Comparison of ENCODE assay signal across 16 cellular contexts in genomic region chr6:75416443-75416842, GRCh38.
DNase-seq lines count a peak whose midpoint lies in the region; ATAC-seq, FAIRE-seq and TF ChIP-seq lines count a peak whose summit lies in the region.
"Had no signal": no experiment of that assay in that cellular context is flagged by ENCODE, and none has a peak within 500 bp of the region (broad histone marks: within the 10 kb centered on the region; RNA-seq: fewer than 3 reads in every experiment).

No MANE protein-coding gene starts in this region.

- H3K9me3 ChIP-seq in right cardiac atrium (ENCODE audit: control insufficient read depth, low read length) (no peaks in the 10 kb centered on the region), thoracic aorta (no peaks in the 10 kb centered on the region)
- no peaks in the 10 kb centered on the region for H3K9me3 ChIP-seq in naive thymus-derived CD4-positive, alpha-beta T cell (ENCODE audit: control insufficient read depth in 2 of 3, low read length in 3 of 3)

- TF ChIP-seq CTCF in thoracic aorta (IDR thresholded peaks at IDR 0.05) = no peak

- peaks cover 21 to 47% (median 31%) of the 10 kb centered on the region in 5 donors for H3K27me3 Mint-ChIP-seq in naive thymus-derived CD4-positive, alpha-beta T cell

- H3K4me3 ChIP-seq in right cardiac atrium (ENCODE audit: low read length) (no peak overlapping the region), thoracic aorta (no peak overlapping the region)
- no peak overlapping the region for H3K4me3 ChIP-seq in naive thymus-derived CD4-positive, alpha-beta T cell (ENCODE audit: low read length)

- peaks cover 0 to 1% (median 0%) of the 10 kb centered on the region in 11 donors for H3K9me3 Mint-ChIP-seq in naive thymus-derived CD4-positive, alpha-beta T cell
- H3K9me3 Mint-ChIP-seq: CD4-positive, alpha-beta T cell; HFFc6 had no signal

- POLR2A ChIA-PET in naive thymus-derived CD4-positive, alpha-beta T cell (lab: Charles Lee) = no interaction called here

- H3K27ac ChIP-seq in right cardiac atrium (ENCODE audit: low read length) (no peak overlapping the region), thoracic aorta (peak overlapping the region in 1 of 2 donors; percentile 64)
- no peak overlapping the region for H3K27ac ChIP-seq in naive thymus-derived CD4-positive, alpha-beta T cell (ENCODE audit: low read depth, low read length)

- no peaks in the 10 kb centered on the region for H3K27me3 ChIP-seq in right cardiac atrium (ENCODE audit: control insufficient read depth, insufficient read depth)
- no peaks in the 10 kb centered on the region for H3K27me3 ChIP-seq in thoracic aorta (replicated peaks; ENCODE audit: insufficient read depth)
- peaks cover 0 to 7% of the 10 kb centered on the region in 2 donors for H3K27me3 ChIP-seq in naive thymus-derived CD4-positive, alpha-beta T cell (ENCODE audit: control insufficient read depth in 2 of 2, insufficient read depth in 2 of 2, low read length in 2 of 2)

- ATAC-seq in Right ventricle myocardium superior (ENCODE audit: poor library complexity) (peak; percentile 20), right cardiac atrium (no peak), thoracic aorta (ENCODE audit: insufficient number of reproducible peaks, low FRiP score, low read depth) (peak; percentile 39)
- no peak for ATAC-seq in naive thymus-derived CD4-positive, alpha-beta T cell

- H3K36me3 Mint-ChIP-seq in naive thymus-derived CD4-positive, alpha-beta T cell = no peaks in the 10 kb centered on the region

- H3K4me3 Mint-ChIP-seq in naive thymus-derived CD4-positive, alpha-beta T cell = no peak overlapping the region
- H3K4me3 Mint-ChIP-seq: B cell; CD4-positive, alpha-beta T cell; HFFc6 had no signal

- WGBS in right cardiac atrium = 42% methylated on average over 1 of the region's 1 CpG

- FAIRE-seq in RCC 7860 (lab: Jason Lieb, UNC) = peak; percentile 51
- FAIRE-seq: HTR-8/SVneo had no signal

- intact Hi-C loops in Right ventricle myocardium superior (cut with DNase I) = no loop called here
- intact Hi-C loops in right cardiac atrium (cut with DNase I) = no loop called here
- intact Hi-C loops in naive thymus-derived CD4-positive, alpha-beta T cell (cut with micrococcal nuclease) = no loop called here

- no peaks in the 10 kb centered on the region for H3K36me3 ChIP-seq in thoracic aorta
- H3K36me3 ChIP-seq in naive thymus-derived CD4-positive, alpha-beta T cell (ENCODE audit: control insufficient read depth in 2 of 3, insufficient read depth in 3 of 3, low read length in 3 of 3) = no peaks in the 10 kb centered on the region

- H3K4me1 ChIP-seq in right cardiac atrium (ENCODE audit: control insufficient read depth, insufficient read depth, low read length) = peaks cover 4% of the 10 kb centered on the region
- H3K4me1 ChIP-seq in thoracic aorta (ENCODE audit: control insufficient read depth in 1 of 2, low read depth in 2 of 2) = peaks cover 39 to 90% of the 10 kb centered on the region in 2 donors
- H3K4me1 ChIP-seq in naive thymus-derived CD4-positive, alpha-beta T cell (ENCODE audit: control insufficient read depth in 2 of 2, insufficient read depth in 2 of 2, low read length in 2 of 2) = no peaks in the 10 kb centered on the region

- H3K4me1 Mint-ChIP-seq in naive thymus-derived CD4-positive, alpha-beta T cell = peaks cover 0 to 2% (median 0%) of the 10 kb centered on the region in 7 donors
- H3K4me1 Mint-ChIP-seq: B cell had no signal

- no peak for DNase-seq in Right ventricle myocardium superior
- no peak for DNase-seq in right cardiac atrium
- no peak for DNase-seq in RCC 7860 (ENCODE audit: low spot score)
- DNase-seq in myocyte (ENCODE audit: low read depth) = peak; percentile 14
- DNase-seq in thoracic aorta (ENCODE audit: low spot score) = no peak
- DNase-seq in naive thymus-derived CD4-positive, alpha-beta T cell = no peak
- DNase-seq in SIG-M5 treated with dmso at 0.1 percent for 504 hours (lab: John Stamatoyannopoulos, UW; ENCODE audit: unreplicated experiment) = no peak
- DNase-seq: 8988T; C1 segment of cervical spinal cord; Calu3; CD4-positive, alpha-beta T cell; DMS 273 treated with DMSO at 0.1 percent for 48 hours; HCEC 1CT; HFFc6 had no signal

- CTCF ChIA-PET in naive thymus-derived CD4-positive, alpha-beta T cell (lab: Charles Lee) = no interaction called here

- H3K27ac Mint-ChIP-seq in naive thymus-derived CD4-positive, alpha-beta T cell = no peak overlapping the region
- H3K27ac Mint-ChIP-seq: B cell; CD4-positive, alpha-beta T cell; HFFc6 had no signal

Comparison
In these comparisons a context has a peak if more than half of its experiments do, and no peak if none do; other contexts are left out.
1. ATAC-seq: peak in Right ventricle myocardium superior (single experiment) and thoracic aorta (single experiment); none in right cardiac atrium (0 of 2) and naive thymus-derived CD4-positive, alpha-beta T cell (single experiment).